7 cellular contexts compared by ENCODE assay signal in the genomic region with DNA sequence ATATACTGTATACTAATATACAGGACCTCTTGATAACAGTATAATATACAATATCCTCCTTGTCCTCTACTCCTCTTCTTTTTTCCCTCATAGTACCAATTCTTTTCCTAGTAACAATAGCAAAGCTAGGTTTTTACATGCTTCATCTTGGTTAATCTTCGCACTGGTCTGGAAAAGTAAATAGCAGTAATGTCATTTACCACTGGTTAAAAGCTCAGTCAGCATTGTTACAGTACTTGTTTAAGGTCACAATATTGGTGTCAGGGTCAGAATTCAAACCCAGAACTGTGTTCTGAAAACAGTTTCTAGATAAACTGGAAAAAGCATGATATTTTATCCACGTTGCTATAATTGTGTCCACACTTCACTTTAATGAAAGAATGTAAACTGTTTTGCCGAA.
"Had no signal": no experiment of that assay in that cellular context is flagged by ENCODE, and none has a peak within 500 bp of the region (broad histone marks: within the 10 kb centered on the region; RNA-seq: fewer than 3 reads in every experiment).

No MANE protein-coding gene starts in this region.

- DNase-seq: GM23248, GOT3, H9, HCEC 1CT, KBM-7 had no signal

- H3K9ac ChIP-seq: GM23248, KMS-11 had no signal

- H2AFZ ChIP-seq: GM23248 had no signal

- H3K4me2 ChIP-seq: KMS-11 had no signal

- H3K4me3 ChIP-seq: GM23248 had no signal

- H3K27ac ChIP-seq: GM23248, HL-60, KMS-11 had no signal
